15 cellular contexts compared by ENCODE assay signal in the genomic region with DNA sequence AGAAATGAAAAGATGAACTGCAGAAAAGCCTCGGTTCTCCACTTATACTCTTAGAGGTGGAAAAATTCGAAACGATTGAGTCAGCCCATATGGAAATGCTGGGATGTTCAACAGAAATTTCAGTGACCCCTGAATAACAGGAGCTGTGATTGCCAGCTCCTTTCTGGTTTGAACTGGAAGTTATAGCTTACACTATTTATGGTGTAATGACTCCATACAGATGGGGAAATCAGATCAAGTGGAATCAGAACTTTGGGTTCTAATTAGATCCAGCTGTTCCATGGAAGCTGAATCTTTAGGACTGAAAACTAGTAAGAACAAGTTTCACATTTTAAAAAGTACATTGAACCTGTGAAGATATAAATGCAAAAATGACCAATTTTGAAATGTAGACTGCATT.
DNase-seq lines count a peak whose midpoint lies in the region; TF ChIP-seq lines count a peak whose summit lies in the region.
"Had no signal": no experiment of that assay in that cellular context is flagged by ENCODE, and none has a peak within 500 bp of the region (broad histone marks: within the 10 kb centered on the region; RNA-seq: fewer than 3 reads in every experiment).

No MANE protein-coding gene starts in this region.

- H3K27me3 Mint-ChIP-seq in glutamatergic neuron (ENCODE audit: unreplicated experiment), result no peaks in the 10 kb centered on the region

- no peak overlapping the region for H3K4me3 Mint-ChIP-seq in glutamatergic neuron (ENCODE audit: unreplicated experiment)

- H3K27ac Mint-ChIP-seq in glutamatergic neuron (ENCODE audit: unreplicated experiment), result no peak overlapping the region

- no peaks in the 10 kb centered on the region for H3K4me1 Mint-ChIP-seq in glutamatergic neuron (ENCODE audit: low read depth, unreplicated experiment)

- DNase-seq in EL (peak; percentile 12), NCI-H2171 treated with DMSO at 0.1 percent for 48 hours (lab: John Stamatoyannopoulos, UW) (peak; percentile 14), fibroblast of gingiva (ENCODE audit: low read depth) (peak; percentile 91), stromal cell of bone marrow (ENCODE audit: low read depth) (peak; percentile 51), glutamatergic neuron (no peak)
- DNase-seq in activated naive CD4-positive, alpha-beta T cell (lab: John Stamatoyannopoulos, UW), result no peak
- DNase-seq in activated CD4-positive, alpha-beta T cell treated with anti-CD3 and anti-CD28 coated beads, Interleukin-2, amount 50 U/mL, for 48 hours, result no peak
- DNase-seq: Caco-2, MV-4-11, NCI-H1436 treated with DMSO at 0.1 percent for 48 hours, NCI-H2081 treated with DMSO at 0.1 percent for 48 hours, NCI-H345, NCI-H774, PC-9, T-helper 1 cell had no signal

- H3K9me3 Mint-ChIP-seq in glutamatergic neuron (ENCODE audit: unreplicated experiment), result no peaks in the 10 kb centered on the region

- no peaks in the 10 kb centered on the region for H3K36me3 Mint-ChIP-seq in glutamatergic neuron (ENCODE audit: unreplicated experiment)

- no peak for TF ChIP-seq CTCF in glutamatergic neuron (IDR thresholded peaks at IDR 0.05; ENCODE audit: partially characterized antibody, unreplicated experiment)

Comparison
In these comparisons a context has a peak if more than half of its experiments do, and no peak if none do; other contexts are left out.
1. DNase-seq: peak in EL (single experiment), NCI-H2171 treated with DMSO at 0.1 percent for 48 hours (single experiment), fibroblast of gingiva (single experiment) and stromal cell of bone marrow (single experiment); none in activated naive CD4-positive, alpha-beta T cell (0 of 4), glutamatergic neuron (single experiment) and activated CD4-positive, alpha-beta T cell treated with anti-CD3 and anti-CD28 coated beads, Interleukin-2, amount 50 U/mL, for 48 hours (0 of 2).